ENCODE assay signal across 8 cellular contexts in genomic region chr7:27156508-27156898, GRCh38. TPM values are rescaled to one million over a fixed set of nuclear protein-coding genes. Genes with fewer than 3 reads are reported as not detected.
A peak's percentile ranks its signal among the peaks of the same experiment; 100 is the strongest.
DNase-seq lines count a peak whose midpoint lies in the region; ATAC-seq and TF ChIP-seq lines count a peak whose summit lies in the region.

HOXA7 (minus strand) TSS chr7:27156675; CDS start chr7:27156545, 130 bp downstream.

- peak within 1 kb of the TSS; percentile 16 for H3K27ac ChIP-seq in left ventricle myocardium inferior (replicated peaks)
- H3K27ac ChIP-seq in OCI-LY7 (ENCODE audit: low read depth, low read length, poor library complexity, severe bottlenecking): peak within 1 kb of the TSS; percentile 47
- peak within 1 kb of the TSS in 3 of 4 donors; percentile 6 to 71 (median 66) for H3K27ac ChIP-seq in esophagus squamous epithelium
- H3K27ac ChIP-seq in psoas muscle: peak within 1 kb of the TSS; percentile 91

- no TSS peak for BruUV-seq in OCI-LY7 (replicated peaks; lab: Mats Ljungman, UMichigan)

- H3K4me3 ChIP-seq in left ventricle myocardium inferior (peak within 1 kb of the TSS; percentile 52), OCI-LY7 (ENCODE audit: low read depth, low read length, poor library complexity, severe bottlenecking) (peak within 1 kb of the TSS; percentile 69), esophagus squamous epithelium (peak within 1 kb of the TSS; percentile 28 to 65 (median 44)), psoas muscle (peak within 1 kb of the TSS; percentile 84)

- H3K27me3 ChIP-seq in left ventricle myocardium inferior (ENCODE audit: low read depth): peaks cover 100% of the 10 kb centered on the region
- peaks cover 19 to 99% (median 70%) of the 10 kb centered on the region in 4 donors for H3K27me3 ChIP-seq in esophagus squamous epithelium
- H3K27me3 ChIP-seq in psoas muscle (ENCODE audit: insufficient read depth in 3 of 3, low read length in 2 of 3): no peaks in the 10 kb centered on the region

- H3K9me3 ChIP-seq in left ventricle myocardium inferior (replicated peaks) (no peaks in the 10 kb centered on the region), OCI-LY7 (ENCODE audit: low read length) (no peaks in the 10 kb centered on the region), esophagus squamous epithelium (no peaks in the 10 kb centered on the region), psoas muscle (no peaks in the 10 kb centered on the region)

- H3K36me3 ChIP-seq in left ventricle myocardium inferior (no peaks in the 10 kb centered on the region), OCI-LY7 (ENCODE audit: insufficient read depth, low read length) (no peaks in the 10 kb centered on the region), esophagus squamous epithelium (no peaks in the 10 kb centered on the region), psoas muscle (ENCODE audit: insufficient read depth in 1 of 2, low read depth in 1 of 2) (no peaks in the 10 kb centered on the region)

- DNase-seq in left ventricle myocardium inferior (no peak), cardiac septum (ENCODE audit: low spot score) (no peak), OCI-LY7 (ENCODE audit: low spot score) (peak; percentile 48), esophagus squamous epithelium (lab: John Stamatoyannopoulos, UW) (no peak), psoas muscle (peak; percentile 82 to 93), NCI-H1105 (lab: John Stamatoyannopoulos, UW) (no peak), hypothalamus (lab: John Stamatoyannopoulos, UW) (no peak)

- H3K79me2 ChIP-seq in OCI-LY7 (ENCODE audit: insufficient read depth, low read depth, low read length): no peaks in the 10 kb centered on the region

- POLR2A ChIA-PET in OCI-LY7 (lab: Charles Lee): no interaction called here

- no peaks in the 10 kb centered on the region for H4K20me1 ChIP-seq in OCI-LY7 (ENCODE audit: insufficient read depth, low read length)

- no peak for TF ChIP-seq CTCF in left ventricle myocardium inferior (IDR thresholded peaks at IDR 0.05; ENCODE audit: borderline replicate concordance)
- no peak for TF ChIP-seq CTCF in OCI-LY7 (conservative IDR thresholded peaks at IDR 0.05; ENCODE audit: low read length)
- no peak for TF ChIP-seq CTCF in esophagus squamous epithelium (IDR thresholded peaks at IDR 0.05)
- no peak for TF ChIP-seq CTCF in psoas muscle (IDR thresholded peaks at IDR 0.05)

- peak within 1 kb of the TSS; percentile 84 for H3K4me2 ChIP-seq in OCI-LY7 (ENCODE audit: low read length)

- 0 to 2% methylated on average over 6 to 13 of the region's 33 CpGs for WGBS in esophagus squamous epithelium, 2 donors
- WGBS in psoas muscle, 3 donors: 1% methylated on average over 27 to 33 of the region's 33 CpGs

- TF ChIP-seq POLR2A in esophagus squamous epithelium (IDR thresholded peaks at IDR 0.05): no peak

- peak; percentile 72 to 79 (median 78) for ATAC-seq in psoas muscle
- no peak for ATAC-seq in HG02981 (IDR thresholded peaks at IDR 0.05; ENCODE audit: unreplicated experiment)

- H3K9me2 ChIP-seq in OCI-LY7 (ENCODE audit: insufficient read depth, low read length): no peaks in the 10 kb centered on the region

- H3K4me1 ChIP-seq in left ventricle myocardium inferior (peaks cover 48% of the 10 kb centered on the region), OCI-LY7 (ENCODE audit: insufficient read depth, low read length, poor library complexity, severe bottlenecking) (peaks cover 35% of the 10 kb centered on the region), esophagus squamous epithelium (peaks cover 35 to 77% (median 36%) of the 10 kb centered on the region in 3 donors), psoas muscle (peaks cover 15% of the 10 kb centered on the region)

- intact Hi-C loops in left ventricle myocardium inferior (cut with micrococcal nuclease) (no loop called here), cardiac septum (cut with DNase I) (no loop called here), OCI-LY7 (cut with micrococcal nuclease; ENCODE audit: unreplicated experiment) (loop anchor here (10.0 kb wide), 1 partner anchor 1262 kb away; no protein-coding TSS in a partner anchor), esophagus squamous epithelium (cut with DNase I) (no loop called here), psoas muscle (cut with DNase I) (loop anchor here (5.0 to 10.0 kb wide), 2 partner anchors 954 to 1272 kb away; partner anchors contain the start of genes CBX3 (in 1 of the 2) and HNRNPA2B1 (in 1 of the 2))

- H2AFZ ChIP-seq in OCI-LY7 (ENCODE audit: low read length): peak within 1 kb of the TSS; percentile 99

- CTCF ChIA-PET in OCI-LY7 (lab: Charles Lee; ENCODE audit: unreplicated experiment): no interaction called here

RNA-seq across cellular contexts. Expression of gene HOXA7, which starts in this region (rescaled TPM):
- total RNA-seq in left ventricle myocardium inferior: 0.36 TPM
- not detected for total RNA-seq in cardiac septum
- total RNA-seq in OCI-LY7 (2014; rRNA removed; shearing (Covaris generic)): 4.1 and 6.0 TPM in 2 replicates
- 0.42 and 1.2 TPM in 2 replicates for total RNA-seq in OCI-LY7 (2022)
- total RNA-seq in esophagus squamous epithelium: under 1 TPM; 0.23 to 0.76 (median 0.48) TPM
- total RNA-seq in psoas muscle: 1 to 10 TPM; 4.7 to 8.4 (median 6.7) TPM
- 10 to 100 TPM in 1 of 3 donors, 1 to 10 TPM in 2; 2.9 to 10.2 (median 6.2) TPM for polyA plus RNA-seq in psoas muscle

Comparison
In these comparisons a context has a peak if more than half of its experiments do, and no peak if none do; other contexts are left out.
1. DNase-seq: peak in OCI-LY7 (single experiment) and psoas muscle (2 of 2); none in left ventricle myocardium inferior (single experiment), cardiac septum (single experiment), esophagus squamous epithelium (single experiment), NCI-H1105 (single experiment) and hypothalamus (0 of 51).
2. H3K27ac ChIP-seq: peak in every context shown above with its lines; median percentile 91 in psoas muscle; 66 in esophagus squamous epithelium; 47 in OCI-LY7; 16 in left ventricle myocardium inferior.
3. intact Hi-C loops: an anchor here in OCI-LY7 (10.0 kb wide) and psoas muscle (5.0 to 10.0 kb wide); none called in left ventricle myocardium inferior, cardiac septum and esophagus squamous epithelium.
4. Peak in every context shown above with its lines, with median percentiles within 50 percentile points of each other: H3K4me3 ChIP-seq.